In genomic region chr2:213284105-213285090, GRCh38 we compare ENCODE assay signal across 8 cellular contexts. TPM values are rescaled to one million over a fixed set of nuclear protein-coding genes. Genes with fewer than 3 reads are reported as not detected.
DNase-seq lines count a peak whose midpoint lies in the region; ATAC-seq and FAIRE-seq lines count a peak whose summit lies in the region.

Gene SPAG16 (plus strand): TSS chr2:213284464.

- H3K9me3 Mint-ChIP-seq in activated naive CD4-positive, alpha-beta T cell treated with anti-CD3 and anti-CD28 coated beads for 36 hours = no peaks in the 10 kb centered on the region

- H3K4me3 Mint-ChIP-seq in activated naive CD4-positive, alpha-beta T cell treated with anti-CD3 and anti-CD28 coated beads for 36 hours = peak within 1 kb of the TSS; percentile 92

- H3K4me3 ChIP-seq in Jurkat, Clone E6-1 (ENCODE audit: low read length) = peak within 1 kb of the TSS; percentile 56
- H3K4me3 ChIP-seq in neuron (ENCODE audit: low read length) = peak within 1 kb of the TSS; percentile 62

- H3K27ac Mint-ChIP-seq in activated naive CD4-positive, alpha-beta T cell treated with anti-CD3 and anti-CD28 coated beads for 36 hours = peak within 1 kb of the TSS; percentile 88

- no peaks in the 10 kb centered on the region for H3K9me3 ChIP-seq in neuron (ENCODE audit: low read length)

- no peaks in the 10 kb centered on the region for H3K27me3 Mint-ChIP-seq in activated naive CD4-positive, alpha-beta T cell treated with anti-CD3 and anti-CD28 coated beads for 36 hours (ENCODE audit: low read depth)

- intact Hi-C loops in activated naive CD4-positive, alpha-beta T cell treated with anti-CD3 and anti-CD28 coated beads for 36 hours (cut with micrococcal nuclease) = loop anchor here (1.0 to 2.0 kb wide), 2 partner anchors 134 to 1525 kb away; partner anchors contain the start of genes BARD1 and IKZF2

- no peaks in the 10 kb centered on the region for H3K27me3 ChIP-seq in neuron (ENCODE audit: insufficient read depth, low read length)

- H3K36me3 Mint-ChIP-seq in activated naive CD4-positive, alpha-beta T cell treated with anti-CD3 and anti-CD28 coated beads for 36 hours (ENCODE audit: low read depth) = no peaks in the 10 kb centered on the region

- ATAC-seq in GM21576 (IDR thresholded peaks at IDR 0.05; ENCODE audit: unreplicated experiment) = peak; percentile 99

- peaks cover 21% of the 10 kb centered on the region for H3K4me1 ChIP-seq in neuron (ENCODE audit: insufficient read depth, low read length)

- CTCF ChIA-PET in activated naive CD4-positive, alpha-beta T cell treated with anti-CD3 and anti-CD28 coated beads for 36 hours (lab: Charles Lee) = interaction anchor here (0.6 to 1.5 kb wide), 6 partner anchors 31 to 659 kb away, joined by 3 to 6 read pairs (median 3); no protein-coding TSS in a partner anchor

- DNase-seq in DMS153 treated with DMSO at 0.1 percent for 48 hours (lab: John Stamatoyannopoulos, UW; ENCODE audit: unreplicated experiment) = peak; percentile 95
- peak; percentile 90 for DNase-seq in Jurkat, Clone E6-1 (ENCODE audit: low read depth, low spot score)
- DNase-seq in SHP77 (lab: John Stamatoyannopoulos, UW) = peak; percentile 96 to 99
- peak; percentile 98 for DNase-seq in activated naive CD4-positive, alpha-beta T cell treated with anti-CD3 and anti-CD28 coated beads for 36 hours
- peak; percentile 82 to 93 for DNase-seq in frontal cortex (ENCODE audit: low spot score in 2 of 2)
- peak; percentile 95 for DNase-seq in stromal cell of bone marrow (ENCODE audit: low read depth)

- H2AFZ ChIP-seq in neuron (ENCODE audit: low read depth, low read length) = peak within 1 kb of the TSS; percentile 74

- FAIRE-seq in frontal cortex (lab: Jason Lieb, UNC) = peak; percentile 53

- H3K4me1 Mint-ChIP-seq in activated naive CD4-positive, alpha-beta T cell treated with anti-CD3 and anti-CD28 coated beads for 36 hours (ENCODE audit: low read depth) = peaks cover 32% of the 10 kb centered on the region

- H3K36me3 ChIP-seq in neuron (ENCODE audit: insufficient read depth, low read length) = peaks cover 3% of the 10 kb centered on the region

RNA-seq across cellular contexts. Expression of gene SPAG16, which starts in this region (rescaled TPM):
- 9.9 TPM for polyA plus RNA-seq in Jurkat, Clone E6-1 (2012; ENCODE audit: insufficient read depth, insufficient read length)
- 1 to 10 TPM; 8.4 to 8.8 TPM for total RNA-seq in activated naive CD4-positive, alpha-beta T cell treated with anti-CD3 and anti-CD28 coated beads for 36 hours
- 87.6 TPM for total RNA-seq in frontal cortex

Comparison
In these comparisons a context has a peak if more than half of its experiments do, and no peak if none do; other contexts are left out.
1. Peak in every context shown above with its lines: DNase-seq, ATAC-seq and H3K4me3 ChIP-seq.